ENCODE assay signal across 9 cellular contexts in genomic region chr9:108761530-108762347, GRCh38.
DNase-seq lines count a peak whose midpoint lies in the region; ATAC-seq, FAIRE-seq and TF ChIP-seq lines count a peak whose summit lies in the region.
"Had no signal": no experiment of that assay in that cellular context is flagged by ENCODE, and none has a peak within 500 bp of the region (broad histone marks: within the 10 kb centered on the region; RNA-seq: fewer than 3 reads in every experiment).

No MANE protein-coding gene starts in this region.

- H3K27me3 ChIP-seq in CD4-positive, alpha-beta memory T cell (ENCODE audit: insufficient read depth, low read length) = no peaks in the 10 kb centered on the region
- H3K27me3 ChIP-seq in Loucy (ENCODE audit: insufficient read depth, low read length, poor library complexity, severe bottlenecking) = no peaks in the 10 kb centered on the region
- peaks cover 0 to 1% of the 10 kb centered on the region in 2 experiments for H3K27me3 ChIP-seq in endothelial cell of umbilical vein (ENCODE audit: control insufficient read depth in 2 of 2, insufficient read depth in 2 of 2, low read length in 2 of 2)
- no peaks in the 10 kb centered on the region for H3K27me3 ChIP-seq in testis
- H3K27me3 ChIP-seq: SJSA1 had no signal

- intact Hi-C loops in CD4-positive, alpha-beta memory T cell (cut with micrococcal nuclease) = loop anchor here (10.0 kb wide), 1 partner anchor 1297 kb away; no protein-coding TSS in a partner anchor
- intact Hi-C loops in endothelial cell of umbilical vein (cut with micrococcal nuclease) = loop anchor here (1.0 to 5.0 kb wide), 10 partner anchors 191 to 1624 kb away; no protein-coding TSS in a partner anchor
- intact Hi-C loops in testis (cut with DNase I; ENCODE audit: low total_unique reads) = no loop called here

- no peaks in the 10 kb centered on the region for H3K36me3 ChIP-seq in CD4-positive, alpha-beta memory T cell (ENCODE audit: insufficient read depth, low read length)
- H3K36me3 ChIP-seq in Loucy (ENCODE audit: insufficient read depth, low read length) (no peaks in the 10 kb centered on the region), endothelial cell of umbilical vein (ENCODE audit: control insufficient read depth in 2 of 2, extremely low read depth in 1 of 2, insufficient read depth in 2 of 2, low read length in 2 of 2) (no peaks in the 10 kb centered on the region), testis (ENCODE audit: low read depth, missing control alignments) (no peaks in the 10 kb centered on the region)
- H3K36me3 ChIP-seq: SJSA1 had no signal

- H3K4me2 ChIP-seq in Loucy (ENCODE audit: low read depth, low read length, poor library complexity, severe bottlenecking) = no peak overlapping the region
- no peak overlapping the region for H3K4me2 ChIP-seq in endothelial cell of umbilical vein (ENCODE audit: insufficient read depth, low read length)

- H3K4me3 Mint-ChIP-seq in CD4-positive, alpha-beta memory T cell = no peak overlapping the region
- H3K4me3 Mint-ChIP-seq in T-cell (no peak overlapping the region), mesothelial cell of epicardium (no peak overlapping the region)

- whole genome bisulfite sequencing in testis, 2 donors = 30 to 36% methylated on average over 11 of the region's 11 CpGs

- peak in 4 of 5 donors; percentile 4 to 10 (median 5) for DNase-seq in CD4-positive, alpha-beta memory T cell
- peak in 18 of 34 experiments; percentile 0 to 15 (median 6) for DNase-seq in T-cell
- DNase-seq in endothelial cell of umbilical vein (ENCODE audit: low read depth, low spot score) = peak; percentile 43
- peak in 1 of 2 experiments; percentile 64 for DNase-seq in mesothelial cell of epicardium (ENCODE audit: low spot score in 2 of 2, unreplicated experiment in 2 of 2)
- peak; percentile 76 for DNase-seq in testis

- TF ChIP-seq POLR2A in endothelial cell of umbilical vein (IDR thresholded peaks at IDR 0.05; ENCODE audit: low read depth, low read length) (no peak), testis (IDR thresholded peaks at IDR 0.05) (no peak)

- no peaks in the 10 kb centered on the region for H3K9me3 ChIP-seq in CD4-positive, alpha-beta memory T cell (ENCODE audit: control insufficient read depth in 1 of 2, low read length in 2 of 2)
- H3K9me3 ChIP-seq in Loucy (ENCODE audit: insufficient read depth, low read depth, low read length) (no peaks in the 10 kb centered on the region), endothelial cell of umbilical vein (replicated peaks; ENCODE audit: control insufficient read depth, insufficient read depth, low read length) (no peaks in the 10 kb centered on the region), testis (no peaks in the 10 kb centered on the region)
- H3K9me3 ChIP-seq: SJSA1 had no signal

- H2AFZ ChIP-seq in Loucy (ENCODE audit: low read length) (no peak overlapping the region; the same call in 1 of the 2 replicates), endothelial cell of umbilical vein (ENCODE audit: low read depth, low read length) (no peak overlapping the region)

- POLR2A ChIA-PET in CD4-positive, alpha-beta memory T cell (lab: Charles Lee; ENCODE audit: partially characterized antibody) = no interaction called here
- POLR2A ChIA-PET in T-cell (lab: Charles Lee) (no interaction called here), endothelial cell of umbilical vein (lab: Charles Lee) (no interaction called here)

- FAIRE-seq in endothelial cell of umbilical vein (lab: Jason Lieb, UNC) = peak; percentile 62

- H3K27ac ChIP-seq in CD4-positive, alpha-beta memory T cell (ENCODE audit: low read depth, low read length) = no peak overlapping the region
- no peak overlapping the region for H3K27ac ChIP-seq in endothelial cell of umbilical vein (ENCODE audit: insufficient read depth, low read depth, low read length)
- H3K27ac ChIP-seq in testis = no peak overlapping the region
- H3K27ac ChIP-seq: SJSA1 had no signal

- dilution Hi-C loops in endothelial cell of umbilical vein (cut with MboI; ENCODE audit: extremely low pct_ligation_motif_present, low sequenced_read_pairs) = no loop called here

- no peaks in the 10 kb centered on the region for H3F3A ChIP-seq in Loucy (ENCODE audit: low read depth)

- ATAC-seq in GM19324 (IDR thresholded peaks at IDR 0.05; ENCODE audit: low FRiP score, unreplicated experiment) (peak; percentile 53), T-cell (replicated peaks in 1 of 4) (no peak), GM21737 (IDR thresholded peaks at IDR 0.05; ENCODE audit: unreplicated experiment) (no peak)

- peak; percentile 92 for TF ChIP-seq CTCF in Loucy (conservative IDR thresholded peaks at IDR 0.05; ENCODE audit: low read length)
- TF ChIP-seq CTCF in endothelial cell of umbilical vein (IDR thresholded peaks at IDR 0.05; ENCODE audit: extremely low read depth in 1 of 2, insufficient read depth in 1 of 2, low read depth in 1 of 2, low read length in 2 of 2) = peak; percentile 80 to 81
- peak; percentile 85 for TF ChIP-seq CTCF in mesothelial cell of epicardium (IDR thresholded peaks at IDR 0.05; ENCODE audit: unreplicated experiment)
- TF ChIP-seq CTCF in testis (IDR thresholded peaks at IDR 0.05) = peak; percentile 69 to 88 (median 82)

- no peak overlapping the region for H3K9ac ChIP-seq in Loucy (ENCODE audit: low read depth, low read length, poor library complexity, severe bottlenecking)
- H3K9ac ChIP-seq in endothelial cell of umbilical vein (replicated peaks; ENCODE audit: extremely low read depth, insufficient read depth, low read length) = no peak overlapping the region

- peaks cover 3 to 6% of the 10 kb centered on the region in 2 donors for H3K27me3 Mint-ChIP-seq in CD4-positive, alpha-beta memory T cell
- H3K27me3 Mint-ChIP-seq in T-cell (peaks cover 0 to 4% of the 10 kb centered on the region in 2 donors), mesothelial cell of epicardium (ENCODE audit: low read depth) (peaks cover 2% of the 10 kb centered on the region)

- no peaks in the 10 kb centered on the region for H3K4me1 ChIP-seq in CD4-positive, alpha-beta memory T cell (ENCODE audit: insufficient read depth, low read length)
- H3K4me1 ChIP-seq in Loucy (ENCODE audit: insufficient read depth, low read length, poor library complexity, severe bottlenecking) = no peaks in the 10 kb centered on the region
- no peaks in the 10 kb centered on the region for H3K4me1 ChIP-seq in endothelial cell of umbilical vein (ENCODE audit: control insufficient read depth, extremely low read depth, insufficient read depth, low read length)
- H3K4me1 ChIP-seq in testis = no peaks in the 10 kb centered on the region
- H3K4me1 ChIP-seq: SJSA1 had no signal

- no peaks in the 10 kb centered on the region for H3K36me3 Mint-ChIP-seq in CD4-positive, alpha-beta memory T cell
- H3K36me3 Mint-ChIP-seq in T-cell (no peaks in the 10 kb centered on the region), mesothelial cell of epicardium (peaks cover 2% of the 10 kb centered on the region)

- no peak overlapping the region for H3K4me3 ChIP-seq in CD4-positive, alpha-beta memory T cell (ENCODE audit: low read length in 2 of 2)
- no peak overlapping the region for H3K4me3 ChIP-seq in Loucy (ENCODE audit: low read length, poor library complexity, severe bottlenecking)
- H3K4me3 ChIP-seq in endothelial cell of umbilical vein (replicated peaks in 1 of 3; ENCODE audit: insufficient read depth in 1 of 3, low read depth in 1 of 3, low read length in 3 of 3) = no peak overlapping the region
- no peak overlapping the region for H3K4me3 ChIP-seq in testis
- H3K4me3 ChIP-seq: SJSA1 had no signal

- peaks cover 0 to 3% (median 0%) of the 10 kb centered on the region in 8 donors for H3K9me3 Mint-ChIP-seq in CD4-positive, alpha-beta memory T cell
- H3K9me3 Mint-ChIP-seq in T-cell = peaks cover 0 to 3% (median 0%) of the 10 kb centered on the region in 3 donors
- peaks cover 3% of the 10 kb centered on the region for H3K9me3 Mint-ChIP-seq in mesothelial cell of epicardium

- H3K9me2 ChIP-seq in Loucy (replicated peaks; ENCODE audit: low read depth, low read length) = no peaks in the 10 kb centered on the region

- no peaks in the 10 kb centered on the region for H3K79me2 ChIP-seq in Loucy (ENCODE audit: insufficient read depth, low read length)
- no peaks in the 10 kb centered on the region for H3K79me2 ChIP-seq in endothelial cell of umbilical vein (ENCODE audit: control insufficient read depth, insufficient read depth, low read length)

- H3K4me1 Mint-ChIP-seq in CD4-positive, alpha-beta memory T cell = peaks cover 0 to 5% (median 1%) of the 10 kb centered on the region in 4 donors
- H3K4me1 Mint-ChIP-seq in T-cell (peaks cover 0 to 3% (median 0%) of the 10 kb centered on the region in 3 donors), mesothelial cell of epicardium (peaks cover 11% of the 10 kb centered on the region)

- no TSS peak for BruUV-seq in endothelial cell of umbilical vein (replicated peaks; lab: Mats Ljungman, UMichigan)

- no peak overlapping the region for H3K27ac Mint-ChIP-seq in CD4-positive, alpha-beta memory T cell
- H3K27ac Mint-ChIP-seq in T-cell = no peak overlapping the region
- no peak overlapping the region for H3K27ac Mint-ChIP-seq in mesothelial cell of epicardium

- H4K20me1 ChIP-seq in Loucy (ENCODE audit: insufficient read depth, low read length, poor library complexity, severe bottlenecking) (no peaks in the 10 kb centered on the region), endothelial cell of umbilical vein (replicated peaks; ENCODE audit: control insufficient read depth, extremely low read depth, insufficient read depth, low read length) (no peaks in the 10 kb centered on the region)

- no peaks in the 10 kb centered on the region for H3K9me1 ChIP-seq in endothelial cell of umbilical vein (replicated peaks; ENCODE audit: control insufficient read depth, extremely low read depth, insufficient read depth, low read length)

- CTCF ChIA-PET in CD4-positive, alpha-beta memory T cell (lab: Charles Lee; ENCODE audit: partially characterized antibody) = interaction anchor here (1.5 kb wide), 1 partner anchor 15 kb away, joined by 5 read pairs; no protein-coding TSS in a partner anchor
- CTCF ChIA-PET in T-cell (lab: Charles Lee) (interaction anchor here in 1 of 2 donors (0.6 kb wide), 2 partner anchors 13 to 14 kb away, joined by 3 to 11 read pairs; no protein-coding TSS in a partner anchor), endothelial cell of umbilical vein (lab: Charles Lee) (interaction anchor here (0.6 to 4.3 kb wide), 20 partner anchors 8 to 1625 kb away, joined by 3 to 56 read pairs (median 5); no protein-coding TSS in a partner anchor)

TF ChIP-seq in endothelial cell of umbilical vein, 7 proteins besides CTCF, POLR2A, EP300 and RAD21:
- TF ChIP-seq EZH2 (IDR thresholded peaks at IDR 0.05; ENCODE audit: borderline replicate concordance, low read depth, low read length, severe bottlenecking) = no peak
- TF ChIP-seq POLR2AphosphoS5 (IDR thresholded peaks at IDR 0.05; ENCODE audit: insufficient read depth, low read depth, low read length) = no peak
- TF ChIP-seq MYC (IDR thresholded peaks at IDR 0.05; ENCODE audit: low read depth, low read length) = no peak
- no peak for TF ChIP-seq JUN (IDR thresholded peaks at IDR 0.05; ENCODE audit: borderline replicate concordance, insufficient read depth, insufficient read length, low read depth)
